Comparison of ENCODE assay signal across 8 cellular contexts in the genomic region with DNA sequence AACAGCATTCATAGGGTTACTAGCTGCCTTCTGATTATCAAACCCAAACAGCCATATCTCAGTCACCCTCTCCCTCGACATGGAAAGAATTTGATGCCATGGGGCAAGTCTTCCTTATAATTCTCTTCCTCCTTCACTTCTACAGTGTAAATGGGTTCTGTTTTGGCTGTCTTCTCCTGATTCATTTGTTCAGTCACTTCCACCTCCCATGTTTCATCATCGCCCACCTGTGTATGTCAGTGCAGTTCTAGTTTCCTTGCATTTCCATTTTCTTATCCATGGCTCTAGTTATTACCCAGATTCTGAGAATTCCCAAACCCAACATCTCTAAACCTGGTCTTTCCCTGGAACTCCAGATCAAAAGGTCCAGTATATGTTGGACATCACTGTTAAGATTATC.
"Had no signal": no experiment of that assay in that cellular context is flagged by ENCODE, and none has a peak within 500 bp of the region (broad histone marks: within the 10 kb centered on the region; RNA-seq: fewer than 3 reads in every experiment).

No MANE protein-coding gene starts in this region.

- DNase-seq: GM23248, GOT3, H9, HCEC 1CT, IMR-90, KBM-7 had no signal

- H3K27ac ChIP-seq: GM23248, KMS-11 had no signal

- FAIRE-seq: HTR-8/SVneo had no signal

- H3K4me3 ChIP-seq: GM23248 had no signal

- H2AFZ ChIP-seq: GM23248 had no signal

- H3K9me3 Mint-ChIP-seq: H9 had no signal

- H3K4me3 Mint-ChIP-seq: H9 had no signal

- H3K4me2 ChIP-seq: KMS-11 had no signal

- H3K9ac ChIP-seq: GM23248, KMS-11 had no signal

- H3K4me1 Mint-ChIP-seq: H9 had no signal
